In genomic region chr11:119030329-119031047, GRCh38 we compare ENCODE assay signal across 8 cellular contexts. TPM values are rescaled to one million over a fixed set of nuclear protein-coding genes. Genes with fewer than 3 reads are reported as not detected.
DNase-seq lines count a peak whose midpoint lies in the region; ATAC-seq and TF ChIP-seq lines count a peak whose summit lies in the region.

Gene SLC37A4, minus strand, starts transcription at chr11:119030877.

- peak; percentile 87 for ATAC-seq in GM19395 (IDR thresholded peaks at IDR 0.05; ENCODE audit: unreplicated experiment)
- peak; percentile 93 for ATAC-seq in HG03565 (IDR thresholded peaks at IDR 0.05; ENCODE audit: unreplicated experiment)
- ATAC-seq in left lung: peak; percentile 96

- H3K36me3 ChIP-seq in left lung: peaks cover 0 to 17% of the 10 kb centered on the region in 2 donors

- no peak; the same call in 1 of the 2 replicates for TF ChIP-seq CTCF in C4-2B (conservative IDR thresholded peaks at IDR 0.05)
- TF ChIP-seq CTCF in left lung (IDR thresholded peaks at IDR 0.05): no peak

- H3K27me3 ChIP-seq in left lung: no peaks in the 10 kb centered on the region

- H3K4me1 ChIP-seq in left lung: peaks cover 15 to 25% of the 10 kb centered on the region in 2 donors

- intact Hi-C loops in left lung (cut with DNase I): no loop called here

- peak within 1 kb of the TSS; percentile 93 for H3K27ac ChIP-seq in C4-2B
- peak within 1 kb of the TSS; percentile 75 to 82 for H3K27ac ChIP-seq in left lung

- H3K4me3 ChIP-seq in left lung: peak within 1 kb of the TSS; percentile 78 to 87

- H3K9me3 ChIP-seq in left lung: no peaks in the 10 kb centered on the region

- DNase-seq in NCI-H774 (lab: John Stamatoyannopoulos, UW): peak; percentile 99
- peak; percentile 97 to 98 for DNase-seq in activated CD4-positive, alpha-beta T cell treated with anti-CD3 and anti-CD28 coated beads, Interleukin-2, amount 50 U/mL, for 4 hours
- peak; percentile 99 for DNase-seq in dermis blood vessel endothelial cell
- DNase-seq in left lung: peak; percentile 99 to 100
- DNase-seq in stimulated activated CD4-positive, alpha-beta T cell treated with anti-CD3 and anti-CD28 coated beads, Interleukin-2, amount 100 ng/mL, for 48 hours: peak; percentile 97 to 100

RNA-seq across cellular contexts. Expression of gene SLC37A4, which starts in this region (rescaled TPM):
- total RNA-seq in dermis blood vessel endothelial cell: 18.4 and 27.3 TPM in 2 replicates
- total RNA-seq in left lung: 10 to 100 TPM; 17.8 to 19.8 TPM

Comparison
In these comparisons a context has a peak if more than half of its experiments do, and no peak if none do; other contexts are left out.
1. Peak in every context shown above with its lines: DNase-seq, ATAC-seq, H3K4me3 ChIP-seq and H3K27ac ChIP-seq.